In genomic region chr13:44451109-44451508, GRCh38 we compare ENCODE assay signal across 21 cellular contexts.
A peak's percentile ranks its signal among the peaks of the same experiment; 100 is the strongest.
DNase-seq lines count a peak whose midpoint lies in the region; ATAC-seq and TF ChIP-seq lines count a peak whose summit lies in the region.
"Had no signal": no experiment of that assay in that cellular context is flagged by ENCODE, and none has a peak within 500 bp of the region (broad histone marks: within the 10 kb centered on the region; RNA-seq: fewer than 3 reads in every experiment).

No MANE protein-coding gene starts in this region.

- TF ChIP-seq POLR2A in suprapubic skin (IDR thresholded peaks at IDR 0.05): no peak

- peak; percentile 61 to 88 (median 84) for ATAC-seq in psoas muscle
- ATAC-seq in HG03139 (IDR thresholded peaks at IDR 0.05; ENCODE audit: unreplicated experiment): no peak
- ATAC-seq in esophagus mucosa: no peak
- ATAC-seq: stimulated activated naive CD8-positive, alpha-beta T cell treated with anti-CD3 and anti-CD28 coated beads, Interleukin-15, amount 100 ng/mL, for 72 hours had no signal

- H3K4me3 ChIP-seq in psoas muscle: peak overlapping the region; percentile 6
- H3K4me3 ChIP-seq in suprapubic skin: no peak overlapping the region
- H3K4me3 ChIP-seq: MG63, SK-N-MC, transverse colon had no signal

- H3K27me3 ChIP-seq in psoas muscle (ENCODE audit: insufficient read depth in 3 of 3, low read length in 2 of 3) (no peaks in the 10 kb centered on the region), suprapubic skin (no peaks in the 10 kb centered on the region)
- H3K27me3 ChIP-seq: BE2C, MG63, transverse colon had no signal

- TF ChIP-seq CTCF in psoas muscle (IDR thresholded peaks at IDR 0.05): no peak
- no peak for TF ChIP-seq CTCF in suprapubic skin (IDR thresholded peaks at IDR 0.05)

- H3K36me3 ChIP-seq in psoas muscle (ENCODE audit: insufficient read depth in 1 of 2, low read depth in 1 of 2): no peaks in the 10 kb centered on the region
- no peaks in the 10 kb centered on the region for H3K36me3 ChIP-seq in suprapubic skin
- H3K36me3 ChIP-seq: BE2C, transverse colon had no signal

- no peaks in the 10 kb centered on the region for H3K9me3 ChIP-seq in psoas muscle
- no peaks in the 10 kb centered on the region for H3K9me3 ChIP-seq in suprapubic skin
- H3K9me3 ChIP-seq: BE2C, MG63, transverse colon had no signal

- H3K4me1 ChIP-seq in psoas muscle (peaks cover 36% of the 10 kb centered on the region), suprapubic skin (no peaks in the 10 kb centered on the region)
- H3K4me1 ChIP-seq: BE2C had no signal

- DNase-seq in Ammon's horn (ENCODE audit: low spot score) (peak; percentile 69), anterior cingulate cortex (lab: John Stamatoyannopoulos, UW) (peak in 33 of 58 donors; percentile 14 to 83 (median 44)), head of caudate nucleus (peak in 33 of 42 donors; percentile 29 to 83 (median 54)), psoas muscle (peak; percentile 48 to 65), suprapubic skin (ENCODE audit: low spot score in 2 of 2) (no peak), DMS53 (lab: John Stamatoyannopoulos, UW) (no peak)
- DNase-seq: activated CD4-positive, alpha-beta memory T cell treated with anti-CD3 and anti-CD28 coated beads, Interleukin-2, amount 10 ng/mL, durations not matched to agents 7 days and 5 days; activated CD4-positive, alpha-beta T cell treated with anti-CD3 and anti-CD28 coated beads for 1 hour; activated CD8-positive, alpha-beta memory T cell treated with anti-CD3 and anti-CD28 coated beads, Interleukin-2, amount 50 U/mL, for 48 hours; BE2C; CD8-positive, alpha-beta memory T cell; central memory CD4-positive, alpha-beta T cell; MG63; NCI-H2081; NCI-H446; stimulated activated CD8-positive, alpha-beta memory T cell treated with anti-CD3 and anti-CD28 coated beads, Interleukin-4, amount 100 ng/mL, for 48 hours; stimulated activated naive CD8-positive, alpha-beta T cell treated with anti-CD3 and anti-CD28 coated beads, Interleukin-15, amount 100 ng/mL, for 72 hours; transverse colon had no signal

- TF ChIP-seq EP300 in suprapubic skin (IDR thresholded peaks at IDR 0.05): no peak

- 51 to 72% (median 59%) methylated on average over 12 of the region's 12 CpGs for WGBS in psoas muscle, 3 donors
- WGBS in suprapubic skin: 91% methylated on average over 12 of the region's 12 CpGs

- H3K27ac ChIP-seq in psoas muscle: peak overlapping the region; percentile 80
- no peak overlapping the region for H3K27ac ChIP-seq in suprapubic skin
- H3K27ac ChIP-seq: SK-N-MC, transverse colon had no signal

- intact Hi-C loops in head of caudate nucleus (cut with DNase I): no loop called here
- intact Hi-C loops in psoas muscle (cut with DNase I): no loop called here

Comparison
In these comparisons a context has a peak if more than half of its experiments do, and no peak if none do; other contexts are left out.
1. DNase-seq: peak in Ammon's horn (single experiment), anterior cingulate cortex (33 of 58), head of caudate nucleus (33 of 42) and psoas muscle (2 of 2); none in suprapubic skin (0 of 2) and DMS53 (single experiment).
2. ATAC-seq: peak in psoas muscle (4 of 4); none in HG03139 (single experiment) and esophagus mucosa (single experiment).